In the genomic region with DNA sequence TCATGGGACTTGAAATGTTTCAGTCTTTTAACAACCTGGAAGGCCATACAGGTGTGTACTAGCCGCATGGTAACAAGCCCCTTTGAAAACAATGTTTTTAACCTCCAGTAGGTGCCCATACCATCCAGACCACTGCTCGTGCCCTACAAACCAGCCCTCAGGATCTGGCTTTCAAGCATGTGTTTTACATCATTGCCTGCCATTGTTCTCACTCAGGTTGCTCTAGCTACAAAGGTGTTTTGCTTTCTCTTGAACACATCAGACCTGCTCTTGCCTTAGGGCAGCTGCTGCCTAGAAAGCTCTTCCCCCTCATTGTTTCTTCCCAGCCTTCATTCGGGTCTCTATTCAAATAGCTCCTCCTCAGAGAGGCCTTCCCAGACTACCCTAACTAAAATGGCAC, we compare ENCODE assay signal across 16 cellular contexts. TPM values are rescaled to one million over a fixed set of nuclear protein-coding genes. Genes with fewer than 3 reads are reported as not detected.
DNase-seq lines count a peak whose midpoint lies in the region; ATAC-seq and TF ChIP-seq lines count a peak whose summit lies in the region.
"Had no signal": no experiment of that assay in that cellular context is flagged by ENCODE, and none has a peak within 500 bp of the region (broad histone marks: within the 10 kb centered on the region; RNA-seq: fewer than 3 reads in every experiment).

No MANE protein-coding gene starts in this region.

- no peak for TF ChIP-seq CTCF in GM23338 (conservative IDR thresholded peaks at IDR 0.05; ENCODE audit: low read depth in 2 of 2)
- no peak for TF ChIP-seq CTCF in hepatocyte (IDR thresholded peaks at IDR 0.05; ENCODE audit: poor library complexity)
- no peak for TF ChIP-seq CTCF in neutrophil (IDR thresholded peaks at IDR 0.05)
- no peak for TF ChIP-seq CTCF in progenitor cell of endocrine pancreas (IDR thresholded peaks at IDR 0.05; ENCODE audit: unreplicated experiment)

- H3K4me2 ChIP-seq in GM23338 (no peak overlapping the region), hepatocyte (peak overlapping the region; percentile 65)

- H2AFZ ChIP-seq in GM23338 (no peak overlapping the region), hepatocyte (no peak overlapping the region)

- peak; percentile 77 for ATAC-seq in GM23338
- ATAC-seq in HG03460 (IDR thresholded peaks at IDR 0.05; ENCODE audit: unreplicated experiment) = no peak

- H3K4me3 ChIP-seq in GM23338 (no peak overlapping the region), hepatocyte (no peak overlapping the region), neutrophil (ENCODE audit: low read depth in 1 of 2, low read length in 1 of 2) (no peak overlapping the region)
- H3K4me3 ChIP-seq: cardiac muscle cell, tibial artery had no signal

- H3K9me3 ChIP-seq in hepatocyte (ENCODE audit: low read depth) (no peaks in the 10 kb centered on the region), neutrophil (no peaks in the 10 kb centered on the region)
- H3K9me3 ChIP-seq: tibial artery had no signal

- H3K4me1 ChIP-seq in GM23338 (ENCODE audit: insufficient read depth) (no peaks in the 10 kb centered on the region), hepatocyte (ENCODE audit: insufficient read depth) (peaks cover 14% of the 10 kb centered on the region), neutrophil (ENCODE audit: control insufficient read depth in 1 of 2, insufficient read depth in 1 of 2, low read depth in 1 of 2, low read length in 1 of 2) (peaks cover 25 to 30% of the 10 kb centered on the region in 2 experiments)
- H3K4me1 ChIP-seq: tibial artery had no signal

- H3K79me2 ChIP-seq in GM23338 (replicated peaks; ENCODE audit: insufficient read depth) = no peaks in the 10 kb centered on the region
- H3K79me2 ChIP-seq in hepatocyte = peaks cover 36% of the 10 kb centered on the region

- H3K27me3 Mint-ChIP-seq in GM23338 (ENCODE audit: insufficient read depth, low read depth, poor library complexity) = peaks cover 2% of the 10 kb centered on the region
- H3K27me3 Mint-ChIP-seq in progenitor cell of endocrine pancreas = peaks cover 4% of the 10 kb centered on the region
- H3K27me3 Mint-ChIP-seq: activated naive CD8-positive, alpha-beta T cell treated with anti-CD3 and anti-CD28 coated beads for 36 hours had no signal

- H3K4me3 Mint-ChIP-seq in GM23338 (no peak overlapping the region), progenitor cell of endocrine pancreas (ENCODE audit: low read depth) (no peak overlapping the region)
- H3K4me3 Mint-ChIP-seq: activated naive CD8-positive, alpha-beta T cell treated with anti-CD3 and anti-CD28 coated beads for 36 hours; CD4-positive, CD25-positive, alpha-beta regulatory T cell; naive B cell had no signal

- H3K4me1 Mint-ChIP-seq in GM23338 (no peaks in the 10 kb centered on the region), progenitor cell of endocrine pancreas (ENCODE audit: low read depth) (peaks cover 22% of the 10 kb centered on the region)

- no peaks in the 10 kb centered on the region for H3K9me2 ChIP-seq in GM23338 (ENCODE audit: insufficient read depth)
- H3K9me2 ChIP-seq in hepatocyte (replicated peaks; ENCODE audit: insufficient read depth) = no peaks in the 10 kb centered on the region

- H3K9me3 Mint-ChIP-seq in GM23338 (no peaks in the 10 kb centered on the region), progenitor cell of endocrine pancreas (ENCODE audit: low read depth) (no peaks in the 10 kb centered on the region)
- H3K9me3 Mint-ChIP-seq: activated naive CD8-positive, alpha-beta T cell treated with anti-CD3 and anti-CD28 coated beads for 36 hours; CD4-positive, CD25-positive, alpha-beta regulatory T cell; naive B cell had no signal

- 72% methylated on average over 3 of the region's 3 CpGs for WGBS in hepatocyte (ENCODE audit: low lambda C conversion rate, missing lambda C conversion rate)

- H3K36me3 Mint-ChIP-seq in GM23338 (ENCODE audit: low read depth) (no peaks in the 10 kb centered on the region), progenitor cell of endocrine pancreas (ENCODE audit: insufficient read depth) (no peaks in the 10 kb centered on the region)
- H3K36me3 Mint-ChIP-seq: activated naive CD8-positive, alpha-beta T cell treated with anti-CD3 and anti-CD28 coated beads for 36 hours; CD4-positive, CD25-positive, alpha-beta regulatory T cell; naive B cell had no signal

- H3K36me3 ChIP-seq in GM23338 (ENCODE audit: insufficient read depth) (no peaks in the 10 kb centered on the region), hepatocyte (replicated peaks; ENCODE audit: insufficient read depth, low read depth) (no peaks in the 10 kb centered on the region), neutrophil (no peaks in the 10 kb centered on the region)
- H3K36me3 ChIP-seq: cardiac muscle cell, tibial artery had no signal

- H3F3A ChIP-seq in GM23338 (replicated peaks; ENCODE audit: low read depth) = no peaks in the 10 kb centered on the region

- no peak overlapping the region for H3K27ac ChIP-seq in GM23338 (ENCODE audit: low read depth)
- peak overlapping the region; percentile 75 for H3K27ac ChIP-seq in hepatocyte
- H3K27ac ChIP-seq in neutrophil = peak overlapping the region; percentile 67
- H3K27ac ChIP-seq: cardiac muscle cell, tibial artery had no signal

- H4K20me1 ChIP-seq in GM23338 (replicated peaks; ENCODE audit: insufficient read depth) (no peaks in the 10 kb centered on the region), hepatocyte (ENCODE audit: insufficient read depth, poor library complexity, severe bottlenecking) (no peaks in the 10 kb centered on the region)

- H3K27me3 ChIP-seq in GM23338 (ENCODE audit: insufficient read depth) (no peaks in the 10 kb centered on the region), hepatocyte (no peaks in the 10 kb centered on the region), neutrophil (no peaks in the 10 kb centered on the region)
- H3K27me3 ChIP-seq: cardiac muscle cell, tibial artery had no signal

- H3K27ac Mint-ChIP-seq in GM23338 (no peak overlapping the region), progenitor cell of endocrine pancreas (no peak overlapping the region)
- H3K27ac Mint-ChIP-seq: activated naive CD8-positive, alpha-beta T cell treated with anti-CD3 and anti-CD28 coated beads for 36 hours; CD4-positive, CD25-positive, alpha-beta regulatory T cell; naive B cell had no signal

- DNase-seq in GM23338 (ENCODE audit: low spot score) (peak; percentile 31), NCI-H345 treated with DMSO at 0.1 percent for 48 hours (lab: John Stamatoyannopoulos, UW; ENCODE audit: unreplicated experiment) (peak; percentile 18), hepatocyte (ENCODE audit: low spot score) (no peak), progenitor cell of endocrine pancreas (ENCODE audit: low spot score, unreplicated experiment) (no peak), SHP77 treated with DMSO at 0.1 percent for 48 hours (lab: John Stamatoyannopoulos, UW) (no peak)
- DNase-seq in activated naive CD4-positive, alpha-beta T cell treated with anti-CD3 and anti-CD28 coated beads, Interleukin-2, amount 50 U/mL, for 16 hours = no peak
- DNase-seq: activated naive CD8-positive, alpha-beta T cell treated with anti-CD3 and anti-CD28 coated beads for 36 hours; activated T-cell treated with anti-CD3 and anti-CD28 coated beads for 4 hours; CD4-positive, CD25-positive, alpha-beta regulatory T cell; naive B cell; stimulated activated CD4-positive, alpha-beta T cell treated with anti-CD3 and anti-CD28 coated beads, Interleukin-1b, Interleukin-23, amount 100 ng/mL, for 48 hours; stimulated activated CD8-positive, alpha-beta memory T cell treated with anti-CD3 and anti-CD28 coated beads, Interleukin-4, amount 100 ng/mL, for 48 hours had no signal

TF ChIP-seq in GM23338, 12 proteins besides CTCF, POLR2A, EP300 and RAD21 (continues in another document):
- TF ChIP-seq JUNB (IDR thresholded peaks at IDR 0.05; ENCODE audit: unreplicated experiment) (no peak), NANOG (IDR thresholded peaks at IDR 0.05; ENCODE audit: borderline replicate concordance) (no peak), EZH2 (IDR thresholded peaks at IDR 0.05; ENCODE audit: low read depth, unreplicated experiment) (no peak), STAT1 (IDR thresholded peaks at IDR 0.05; ENCODE audit: unreplicated experiment) (no peak), EZH2phosphoT487 (IDR thresholded peaks at IDR 0.05; ENCODE audit: unreplicated experiment) (no peak), ZNF114 (CRISPR knock-in tag; IDR thresholded peaks at IDR 0.05) (no peak), ZNF331 (CRISPR knock-in tag; IDR thresholded peaks at IDR 0.05; ENCODE audit: low read depth) (no peak), CREB1 (CRISPR knock-in tag; IDR thresholded peaks at IDR 0.05; ENCODE audit: low read depth) (no peak)
- TF ChIP-seq, protein P1, sequence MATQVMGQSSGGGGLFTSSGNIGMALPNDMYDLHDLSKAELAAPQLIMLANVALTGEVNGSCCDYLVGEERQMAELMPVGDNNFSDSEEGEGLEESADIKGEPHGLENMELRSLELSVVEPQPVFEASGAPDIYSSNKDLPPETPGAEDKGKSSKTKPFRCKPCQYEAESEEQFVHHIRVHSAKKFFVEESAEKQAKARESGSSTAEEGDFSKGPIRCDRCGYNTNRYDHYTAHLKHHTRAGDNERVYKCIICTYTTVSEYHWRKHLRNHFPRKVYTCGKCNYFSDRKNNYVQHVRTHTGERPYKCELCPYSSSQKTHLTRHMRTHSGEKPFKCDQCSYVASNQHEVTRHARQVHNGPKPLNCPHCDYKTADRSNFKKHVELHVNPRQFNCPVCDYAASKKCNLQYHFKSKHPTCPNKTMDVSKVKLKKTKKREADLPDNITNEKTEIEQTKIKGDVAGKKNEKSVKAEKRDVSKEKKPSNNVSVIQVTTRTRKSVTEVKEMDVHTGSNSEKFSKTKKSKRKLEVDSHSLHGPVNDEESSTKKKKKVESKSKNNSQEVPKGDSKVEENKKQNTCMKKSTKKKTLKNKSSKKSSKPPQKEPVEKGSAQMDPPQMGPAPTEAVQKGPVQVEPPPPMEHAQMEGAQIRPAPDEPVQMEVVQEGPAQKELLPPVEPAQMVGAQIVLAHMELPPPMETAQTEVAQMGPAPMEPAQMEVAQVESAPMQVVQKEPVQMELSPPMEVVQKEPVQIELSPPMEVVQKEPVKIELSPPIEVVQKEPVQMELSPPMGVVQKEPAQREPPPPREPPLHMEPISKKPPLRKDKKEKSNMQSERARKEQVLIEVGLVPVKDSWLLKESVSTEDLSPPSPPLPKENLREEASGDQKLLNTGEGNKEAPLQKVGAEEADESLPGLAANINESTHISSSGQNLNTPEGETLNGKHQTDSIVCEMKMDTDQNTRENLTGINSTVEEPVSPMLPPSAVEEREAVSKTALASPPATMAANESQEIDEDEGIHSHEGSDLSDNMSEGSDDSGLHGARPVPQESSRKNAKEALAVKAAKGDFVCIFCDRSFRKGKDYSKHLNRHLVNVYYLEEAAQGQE (IDR thresholded peaks at IDR 0.05; ENCODE audit: unreplicated experiment) = no peak

RNA-seq across cellular contexts. Expression of a gene that starts 32.3 kb away (rescaled TPM):
- total RNA-seq in GM23338 (2014; rRNA removed; shearing (Covaris generic)) = 10.7 and 18.9 TPM in 2 replicates
- 128 and 129 TPM in 2 replicates for polyA plus RNA-seq in GM23338 (2016; fragmentation: Nextera tagmentation; extraction: Ambion mirVana)
- total RNA-seq in hepatocyte = 35.4 and 43.8 TPM in 2 replicates
- polyA plus RNA-seq in hepatocyte = 58.8 and 65.3 TPM in 2 replicates
- total RNA-seq in progenitor cell of endocrine pancreas = 29.6 and 31.0 TPM in 2 replicates

Comparison
In these comparisons a context has a peak if more than half of its experiments do, and no peak if none do; other contexts are left out.
1. DNase-seq: peak in GM23338 (single experiment) and NCI-H345 treated with DMSO at 0.1 percent for 48 hours (single experiment); none in hepatocyte (single experiment), activated naive CD4-positive, alpha-beta T cell treated with anti-CD3 and anti-CD28 coated beads, Interleukin-2, amount 50 U/mL, for 16 hours (single experiment), progenitor cell of endocrine pancreas (single experiment) and SHP77 treated with DMSO at 0.1 percent for 48 hours (single experiment).